ENCODE assay signal across 27 cellular contexts in genomic region chr5:40368200-40368599, GRCh38.
"Had no signal": no experiment of that assay in that cellular context is flagged by ENCODE, and none has a peak within 500 bp of the region (broad histone marks: within the 10 kb centered on the region; RNA-seq: fewer than 3 reads in every experiment).

No MANE protein-coding gene starts in this region.

- H3K9ac ChIP-seq: neural progenitor cell, parathyroid adenoma had no signal

- DNase-seq: occipital lobe; ovary; psoas muscle; right cardiac atrium; right lobe of liver; sigmoid colon; small intestine; stimulated activated CD4-positive, alpha-beta T cell treated with anti-CD3 and anti-CD28 coated beads, Interleukin-15, amount 100 ng/mL, for 24 hours; stimulated activated CD4-positive, alpha-beta T cell treated with anti-CD3 and anti-CD28 coated beads, Interleukin-2, amount 100 ng/mL, for 24 hours; stimulated activated CD4-positive, alpha-beta T cell treated with anti-CD3 and anti-CD28 coated beads, Interleukin-2, amount 100 ng/mL, for 48 hours; stimulated activated CD4-positive, alpha-beta T cell treated with anti-CD3 and anti-CD28 coated beads, Interleukin-4, amount 100 ng/mL, for 24 hours; stimulated activated naive B cell treated with anti-CD40 and anti-IgM and Interleukin-4, amounts not matched to agents 10 μg/mL and 1 μg/mL and 100 μg/mL, for 72 hours; stimulated activated naive CD4-positive, alpha-beta T cell treated with Interleukin-2 at 50 U/mL for 16 hours; stomach; thyroid gland; trophoblast cell; upper lobe of left lung had no signal

- H3K27ac ChIP-seq: neural progenitor cell, ovary, parathyroid adenoma, psoas muscle, right lobe of liver, sigmoid colon, stomach, thoracic aorta, thyroid gland, tibial nerve, upper lobe of left lung, vagina had no signal

- H3K79me2 ChIP-seq: parathyroid adenoma had no signal

- H3K36me3 Mint-ChIP-seq: neural progenitor cell; stimulated activated effector memory CD8-positive, alpha-beta T cell treated with anti-CD3 and anti-CD28 coated beads, Interleukin-12 subunit alpha, Interleukin-12 subunit beta, amount 100 ng/mL, for 72 hours had no signal

- H3K4me1 Mint-ChIP-seq: nephron, neural progenitor cell had no signal

- H3K27me3 Mint-ChIP-seq: progenitor cell of endocrine pancreas; stimulated activated naive B cell treated with anti-CD40 and anti-IgM and Interleukin-4, amounts not matched to agents 10 μg/mL and 1 μg/mL and 100 μg/mL, for 72 hours; stimulated activated naive CD8-positive, alpha-beta T cell treated with anti-CD3 and anti-CD28 coated beads, Interleukin-15, Interleukin-2, amounts not matched to agents 100 ng/mL and 50 ng/mL, for 24 hours had no signal

- H3K9me3 ChIP-seq: ovary, psoas muscle, right lobe of liver, sigmoid colon, thoracic aorta, thyroid gland, upper lobe of left lung, vagina had no signal

- H3K4me3 ChIP-seq: neural progenitor cell, ovary, psoas muscle, right lobe of liver, sigmoid colon, stomach, thoracic aorta, thyroid gland, tibial nerve, upper lobe of left lung, vagina had no signal

- H2AFZ ChIP-seq: neural progenitor cell, parathyroid adenoma had no signal

- H3K36me3 ChIP-seq: neural progenitor cell, ovary, right lobe of liver, sigmoid colon, stomach, thoracic aorta, thyroid gland, tibial nerve, upper lobe of left lung, vagina had no signal

- H3K4me3 Mint-ChIP-seq: nephron; neural progenitor cell; stimulated activated effector memory CD8-positive, alpha-beta T cell treated with anti-CD3 and anti-CD28 coated beads, Interleukin-12 subunit alpha, Interleukin-12 subunit beta, amount 100 ng/mL, for 72 hours; stimulated activated naive B cell treated with anti-CD40 and anti-IgM and Interleukin-4, amounts not matched to agents 10 μg/mL and 1 μg/mL and 100 μg/mL, for 72 hours; stimulated activated naive CD8-positive, alpha-beta T cell treated with anti-CD3 and anti-CD28 coated beads, Interleukin-15, Interleukin-2, amounts not matched to agents 100 ng/mL and 50 ng/mL, for 24 hours had no signal

- H3K4me1 ChIP-seq: neural progenitor cell, parathyroid adenoma, psoas muscle, right lobe of liver, sigmoid colon, stomach, thyroid gland, tibial nerve, upper lobe of left lung, vagina had no signal

- FAIRE-seq: small intestine, urothelium cell line had no signal

- H3K27ac Mint-ChIP-seq: nephron; neural progenitor cell; progenitor cell of endocrine pancreas; stimulated activated effector memory CD8-positive, alpha-beta T cell treated with anti-CD3 and anti-CD28 coated beads, Interleukin-12 subunit alpha, Interleukin-12 subunit beta, amount 100 ng/mL, for 72 hours; stimulated activated naive B cell treated with anti-CD40 and anti-IgM and Interleukin-4, amounts not matched to agents 10 μg/mL and 1 μg/mL and 100 μg/mL, for 72 hours; stimulated activated naive CD8-positive, alpha-beta T cell treated with anti-CD3 and anti-CD28 coated beads, Interleukin-15, Interleukin-2, amounts not matched to agents 100 ng/mL and 50 ng/mL, for 24 hours had no signal

- H3K9me3 Mint-ChIP-seq: neural progenitor cell had no signal

- H3K4me2 ChIP-seq: neural progenitor cell had no signal

- H3K27me3 ChIP-seq: neural progenitor cell, ovary, right lobe of liver, sigmoid colon, stomach, thyroid gland, tibial nerve, upper lobe of left lung, vagina had no signal

- ATAC-seq: psoas muscle; right cardiac atrium; right lobe of liver; stimulated activated effector memory CD8-positive, alpha-beta T cell treated with anti-CD3 and anti-CD28 coated beads, Interleukin-12 subunit alpha, Interleukin-12 subunit beta, amount 100 ng/mL, for 72 hours; stimulated activated naive B cell treated with anti-CD40 and anti-IgM and Interleukin-4, amounts not matched to agents 10 μg/mL and 1 μg/mL and 100 μg/mL, for 72 hours had no signal
